Comparison of ENCODE assay signal across 26 cellular contexts in genomic region chr10:76129213-76129612, GRCh38.
"Had no signal": no experiment of that assay in that cellular context is flagged by ENCODE, and none has a peak within 500 bp of the region (broad histone marks: within the 10 kb centered on the region; RNA-seq: fewer than 3 reads in every experiment).

No MANE protein-coding gene starts in this region.

- H3K4me3 ChIP-seq: MG63, PC-9, SJCRH30, SK-N-MC had no signal

- H3K9me3 ChIP-seq: MG63, SJCRH30 had no signal

- H2AFZ ChIP-seq: PC-9 had no signal

- H3K4me1 ChIP-seq: SJCRH30 had no signal

- ATAC-seq: activated CD8-positive, alpha-beta T cell treated with anti-CD3 and anti-CD28 coated beads, Interleukin-2, amount 10 ng/mL, durations not matched to agents 7 days and 5 days; activated naive CD8-positive, alpha-beta T cell treated with anti-CD3 and anti-CD28 coated beads, Interleukin-2, amount 50 U/mL, for 24 hours; activated T-cell treated with anti-CD3 and anti-CD28 coated beads, Interleukin-2, amount 50 U/mL, for 4 hours had no signal

- H3K27ac ChIP-seq: PC-9, RWPE1, SJCRH30, SK-N-MC had no signal

- H3K36me3 ChIP-seq: MG63, SJCRH30 had no signal

- H3K4me2 ChIP-seq: PC-9 had no signal

- H3K27me3 ChIP-seq: MG63, SJCRH30 had no signal

- DNase-seq: activated CD4-positive, alpha-beta T cell treated with anti-CD3 and anti-CD28 coated beads, Interleukin-2, amount 10 ng/mL, durations not matched to agents 24 days and 14 days; activated CD4-positive, alpha-beta T cell treated with anti-CD3 and anti-CD28 coated beads, Interleukin-2, amount 50 U/mL, for 4 hours; activated CD8-positive, alpha-beta T cell treated with anti-CD3 and anti-CD28 coated beads, Interleukin-2, amount 10 ng/mL, durations not matched to agents 7 days and 5 days; activated naive CD4-positive, alpha-beta T cell treated with anti-CD3 and anti-CD28 coated beads, Interleukin-2, amount 10 ng/mL, durations not matched to agents 7 days and 5 days; activated naive CD8-positive, alpha-beta T cell treated with anti-CD3 and anti-CD28 coated beads, Interleukin-2, amount 50 U/mL, for 24 hours; activated T-cell treated with anti-CD3 and anti-CD28 coated beads, Interleukin-2, amount 50 U/mL, for 4 hours; anterior cingulate cortex; Kasumi-1; KBM-7; MG63; NCI-H1048; NCI-H1105 treated with DMSO at 0.1 percent for 48 hours; NCI-H1436 treated with DMSO at 0.1 percent for 48 hours; NCI-H1694 treated with DMSO at 0.1 percent for 48 hours; NCI-H2029; NCI-H526; NCI-H748 treated with DMSO at 0.1 percent for 48 hours; NK-92 treated with Interleukin-12 subunit alpha and Interleukin-12 subunit beta, amount 100 ng/mL, for 24 hours; PC-9; SHP77; SJCRH30; T1000 had no signal

- FAIRE-seq: bronchial epithelial cell, RCC 7860 had no signal
